Comparison of ENCODE assay signal across 8 cellular contexts in the genomic region with DNA sequence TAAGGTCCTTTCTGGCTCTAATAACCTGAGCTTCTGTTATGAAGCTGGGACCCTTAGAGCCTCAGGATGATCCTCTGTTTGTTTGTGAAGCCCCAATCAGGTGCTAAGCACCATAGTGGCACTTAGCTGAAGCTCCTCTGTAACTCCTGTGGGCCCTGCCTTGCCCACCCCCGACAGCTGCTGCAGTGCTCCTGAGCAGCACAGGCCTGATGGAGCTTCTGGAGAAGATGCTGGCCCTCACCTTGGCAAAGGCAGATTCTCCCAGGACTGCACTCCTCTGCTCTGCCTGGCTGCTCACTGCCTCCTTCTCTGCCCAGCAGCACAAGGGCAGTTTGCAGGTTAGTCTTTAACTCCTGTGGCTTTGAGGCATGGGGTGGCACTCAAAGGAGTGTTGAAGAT. TPM values are rescaled to one million over a fixed set of nuclear protein-coding genes. Genes with fewer than 3 reads are reported as not detected.
A peak's percentile ranks its signal among the peaks of the same experiment; 100 is the strongest.
DNase-seq lines count a peak whose midpoint lies in the region; ATAC-seq lines count a peak whose summit lies in the region.

No MANE protein-coding gene starts in this region.

- peaks cover 0 to 37% (median 0%) of the 10 kb centered on the region in 3 experiments for H3K27me3 ChIP-seq in neuronal stem cell (ENCODE audit: control insufficient read depth in 3 of 3, insufficient read depth in 3 of 3, low read depth in 1 of 3, low read length in 3 of 3)

- no peak overlapping the region for H2BK12ac ChIP-seq in neuronal stem cell (ENCODE audit: low read length)

- H3K9me3 Mint-ChIP-seq in activated T-cell treated with anti-CD3 and anti-CD28 coated beads, Interleukin-2, amount 50 U/mL, for 4 hours, result no peaks in the 10 kb centered on the region

- H3K4me3 Mint-ChIP-seq in activated T-cell treated with anti-CD3 and anti-CD28 coated beads, Interleukin-2, amount 50 U/mL, for 4 hours, result peak overlapping the region; percentile 81

- peaks cover 59% of the 10 kb centered on the region for H3K4me1 Mint-ChIP-seq in activated T-cell treated with anti-CD3 and anti-CD28 coated beads, Interleukin-2, amount 50 U/mL, for 4 hours (ENCODE audit: low read depth)

- H2AK5ac ChIP-seq in neuronal stem cell (ENCODE audit: low read depth, low read length), result no peak overlapping the region

- no peak overlapping the region for H3K18ac ChIP-seq in neuronal stem cell (ENCODE audit: low read length)

- no peak overlapping the region for H3K4me2 ChIP-seq in neuronal stem cell (ENCODE audit: insufficient read depth, low read length, poor library complexity, severe bottlenecking)

- no peaks in the 10 kb centered on the region for H3K27me3 Mint-ChIP-seq in activated T-cell treated with anti-CD3 and anti-CD28 coated beads, Interleukin-2, amount 50 U/mL, for 4 hours (ENCODE audit: low read depth)

- H2BK5ac ChIP-seq in neuronal stem cell (ENCODE audit: low read length), result no peak overlapping the region

- H3K27ac ChIP-seq in neuronal stem cell (replicated peaks; ENCODE audit: low read length), result no peak overlapping the region

- H3K23ac ChIP-seq in neuronal stem cell (ENCODE audit: low read depth, low read length, poor library complexity), result no peak overlapping the region

- no peaks in the 10 kb centered on the region for H3K36me3 Mint-ChIP-seq in activated T-cell treated with anti-CD3 and anti-CD28 coated beads, Interleukin-2, amount 50 U/mL, for 4 hours (ENCODE audit: insufficient read depth)

- H3K9ac ChIP-seq in neuronal stem cell (ENCODE audit: low read depth, low read length, poor library complexity), result no peak overlapping the region

- no peak overlapping the region for H3K4me3 ChIP-seq in neuronal stem cell (ENCODE audit: low read length in 2 of 2)

- no peak for DNase-seq in activated T-cell treated with anti-CD3 and anti-CD28 coated beads, Interleukin-2, amount 50 U/mL, for 4 hours
- DNase-seq in neuronal stem cell (ENCODE audit: low spot score), result no peak
- no peak for DNase-seq in HK-2 (ENCODE audit: unreplicated experiment)
- DNase-seq in AG08396 (ENCODE audit: low spot score), result no peak
- DNase-seq in NCI-H146 treated with DMSO at 0.1 percent for 48 hours (lab: John Stamatoyannopoulos, UW; ENCODE audit: unreplicated experiment), result no peak
- DNase-seq in pons (ENCODE audit: low spot score), result no peak

- no peak overlapping the region for H2BK120ac ChIP-seq in neuronal stem cell (ENCODE audit: low read depth, low read length)

- no peaks in the 10 kb centered on the region for H3K79me1 ChIP-seq in neuronal stem cell (ENCODE audit: low read depth, low read length)

- no peak overlapping the region for H2BK15ac ChIP-seq in neuronal stem cell (ENCODE audit: low read length)

- ATAC-seq in GM18909 (IDR thresholded peaks at IDR 0.05; ENCODE audit: poor library complexity, unreplicated experiment) (peak; percentile 28), HG02885 (IDR thresholded peaks at IDR 0.05; ENCODE audit: poor library complexity, unreplicated experiment) (peak; percentile 12)
- peak in 1 of 2 donors; percentile 16 for ATAC-seq in activated T-cell treated with anti-CD3 and anti-CD28 coated beads, Interleukin-2, amount 50 U/mL, for 4 hours

- peak overlapping the region; percentile 44 for H4K8ac ChIP-seq in neuronal stem cell (ENCODE audit: low read depth, low read length)

- no peak overlapping the region for H3K4ac ChIP-seq in neuronal stem cell (ENCODE audit: low read length)

- H3K14ac ChIP-seq in neuronal stem cell (ENCODE audit: low read length), result no peak overlapping the region

- H2AFZ ChIP-seq in neuronal stem cell (ENCODE audit: low read length), result peak overlapping the region; percentile 83

- no peak overlapping the region for H4K91ac ChIP-seq in neuronal stem cell (ENCODE audit: low read depth, low read length, poor library complexity)

- no CpG with 5 or more reads among the region's 1 CpG for WGBS in neuronal stem cell (ENCODE audit: extremely low coverage in 2 of 2, insufficient read length in 2 of 2, insufficient replicate concordance in 1 of 2), 2 donors

- no peaks in the 10 kb centered on the region for H3K9me3 ChIP-seq in neuronal stem cell (replicated peaks in 1 of 2; ENCODE audit: control insufficient read depth in 2 of 2, insufficient read depth in 1 of 2, low read depth in 1 of 2, low read length in 2 of 2)

- no peaks in the 10 kb centered on the region for H3K36me3 ChIP-seq in neuronal stem cell (replicated peaks in 1 of 2; ENCODE audit: control insufficient read depth in 2 of 2, insufficient read depth in 2 of 2, low read length in 2 of 2)

- H3K4me1 ChIP-seq in neuronal stem cell (ENCODE audit: control insufficient read depth in 2 of 2, insufficient read depth in 1 of 2, low read depth in 1 of 2, low read length in 2 of 2), result peaks cover 0 to 4% of the 10 kb centered on the region in 2 donors

RNA-seq across cellular contexts. Expression of gene CCDC134, which starts 19.0 kb away (rescaled TPM):
- 10 to 100 TPM; 16.0 to 20.2 (median 18.4) TPM for total RNA-seq in activated T-cell treated with anti-CD3 and anti-CD28 coated beads, Interleukin-2, amount 50 U/mL, for 4 hours
- polyA plus RNA-seq in neuronal stem cell (2013, experiment 1 of 2), result 6.9 TPM
- 7.1 TPM for polyA plus RNA-seq in neuronal stem cell (2013, experiment 2 of 2)

RNA-seq across cellular contexts. Expression of gene SREBF2, which starts 51.4 kb away (rescaled TPM):
- 100 to 1,000 TPM; 123 to 178 (median 155) TPM for total RNA-seq in activated T-cell treated with anti-CD3 and anti-CD28 coated beads, Interleukin-2, amount 50 U/mL, for 4 hours
- polyA plus RNA-seq in neuronal stem cell (2013, experiment 1 of 2), result 115 TPM
- 114 TPM for polyA plus RNA-seq in neuronal stem cell (2013, experiment 2 of 2)
